In the genomic region with DNA sequence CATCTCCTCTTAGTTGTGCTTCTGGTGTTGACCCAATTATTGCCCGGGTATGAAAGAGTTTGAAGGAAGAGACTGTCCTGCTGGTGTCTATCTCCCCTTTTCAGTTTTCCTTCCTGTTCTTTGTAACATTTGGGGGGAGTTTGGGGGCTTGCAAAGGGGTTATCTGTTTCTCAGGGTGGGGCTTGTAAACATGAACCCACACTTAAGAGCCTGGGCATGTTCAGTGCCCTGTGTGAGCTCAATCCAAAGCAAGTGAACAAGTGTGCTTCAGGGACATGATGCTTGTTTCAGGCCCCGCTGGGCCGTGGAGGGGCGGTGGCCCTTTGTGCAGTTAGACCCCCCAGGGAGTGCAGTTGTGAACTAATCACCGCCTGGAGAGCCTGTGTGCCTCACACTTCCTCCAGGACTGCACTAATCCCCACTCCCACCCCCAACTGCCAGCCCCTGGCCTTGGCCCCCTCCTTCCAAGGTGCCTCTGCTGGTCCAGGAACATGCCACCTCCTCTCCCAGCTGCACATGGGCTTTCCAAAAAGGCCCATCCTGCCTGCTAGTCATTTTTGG, we compare ENCODE assay signal across 11 cellular contexts. TPM values are rescaled to one million over a fixed set of nuclear protein-coding genes. Genes with fewer than 3 reads are reported as not detected.
DNase-seq lines count a peak whose midpoint lies in the region; ATAC-seq and TF ChIP-seq lines count a peak whose summit lies in the region.
"Had no signal": no experiment of that assay in that cellular context is flagged by ENCODE, and none has a peak within 500 bp of the region (broad histone marks: within the 10 kb centered on the region; RNA-seq: fewer than 3 reads in every experiment).

No MANE protein-coding gene starts in this region.

- H3K36me3 ChIP-seq in liver (ENCODE audit: control insufficient read depth in 4 of 4, insufficient read depth in 3 of 4, low read depth in 1 of 4, low read length in 3 of 4) (no peaks in the 10 kb centered on the region), suprapubic skin (no peaks in the 10 kb centered on the region)

- H3K27me3 ChIP-seq in liver (ENCODE audit: control insufficient read depth in 4 of 4, insufficient read depth in 4 of 4, low read length in 3 of 4) (no peaks in the 10 kb centered on the region), suprapubic skin (no peaks in the 10 kb centered on the region)

- H3K9ac ChIP-seq in liver (ENCODE audit: low read depth in 1 of 2, low read length in 2 of 2) = no peak overlapping the region

- WGBS in liver = 75% methylated on average over 5 of the region's 5 CpGs
- 71% methylated on average over 5 of the region's 5 CpGs for WGBS in suprapubic skin

- no peak for ATAC-seq in GM18505 (IDR thresholded peaks at IDR 0.05; ENCODE audit: unreplicated experiment)
- ATAC-seq in HG02870 (IDR thresholded peaks at IDR 0.05; ENCODE audit: unreplicated experiment) = no peak
- ATAC-seq in HG03039 (IDR thresholded peaks at IDR 0.05; ENCODE audit: unreplicated experiment) = no peak
- ATAC-seq: activated T-cell treated with anti-CD3 and anti-CD28 coated beads, Interleukin-2, amount 50 U/mL, for 72 hours; natural killer cell had no signal

- H3K4me3 ChIP-seq in liver (ENCODE audit: low read depth in 1 of 3, low read length in 3 of 3) (no peak overlapping the region), suprapubic skin (no peak overlapping the region)

- no peak for TF ChIP-seq RAD21 in liver (IDR thresholded peaks at IDR 0.05)

- TF ChIP-seq EP300 in suprapubic skin (IDR thresholded peaks at IDR 0.05) = no peak

- H3K9me3 ChIP-seq in liver (ENCODE audit: control insufficient read depth in 4 of 4, low read length in 3 of 4) = no peaks in the 10 kb centered on the region
- H3K9me3 ChIP-seq in suprapubic skin = no peaks in the 10 kb centered on the region

- H3K4me1 ChIP-seq in liver (ENCODE audit: control insufficient read depth in 4 of 4, insufficient read depth in 4 of 4, low read length in 3 of 4) (peaks cover 41 to 82% (median 79%) of the 10 kb centered on the region in 4 donors), suprapubic skin (peaks cover 81% of the 10 kb centered on the region)

- TF ChIP-seq CTCF in liver (IDR thresholded peaks at IDR 0.05; ENCODE audit: low read depth, low read length, missing input control) = no peak
- TF ChIP-seq CTCF in suprapubic skin (IDR thresholded peaks at IDR 0.05) = no peak

- H3K27ac ChIP-seq in liver (ENCODE audit: low read depth in 1 of 2, low read length in 2 of 2) = peak overlapping the region; percentile 76 to 84
- H3K27ac ChIP-seq in suprapubic skin = peak overlapping the region; percentile 2

- TF ChIP-seq POLR2A in suprapubic skin (IDR thresholded peaks at IDR 0.05) (no peak), GM18505 (IDR thresholded peaks at IDR 0.05; ENCODE audit: borderline replicate concordance, extremely low read depth, insufficient read depth, insufficient read length) (no peak)

- DNase-seq in NCI-H82 (lab: John Stamatoyannopoulos, UW) (peak; percentile 15), NCI-H82 treated with DMSO at 0.1 percent for 48 hours (lab: John Stamatoyannopoulos, UW; ENCODE audit: unreplicated experiment) (no peak), suprapubic skin (ENCODE audit: low spot score in 2 of 2) (no peak)
- peak; percentile 43 for DNase-seq in activated CD8-positive, alpha-beta memory T cell treated with anti-CD3 and anti-CD28 coated beads, Interleukin-2, amount 50 U/mL, for 48 hours
- DNase-seq: activated T-cell treated with anti-CD3 and anti-CD28 coated beads, Interleukin-2, amount 50 U/mL, for 72 hours; natural killer cell; NCI-H524 had no signal

TF ChIP-seq in liver, 16 proteins besides CTCF, POLR2A, EP300 and RAD21:
- TF ChIP-seq, protein P1, sequence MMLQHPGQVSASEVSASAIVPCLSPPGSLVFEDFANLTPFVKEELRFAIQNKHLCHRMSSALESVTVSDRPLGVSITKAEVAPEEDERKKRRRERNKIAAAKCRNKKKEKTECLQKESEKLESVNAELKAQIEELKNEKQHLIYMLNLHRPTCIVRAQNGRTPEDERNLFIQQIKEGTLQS (IDR thresholded peaks at IDR 0.05) = no peak
- no peak for TF ChIP-seq FOXA1 (IDR thresholded peaks at IDR 0.05)
- TF ChIP-seq GABPA (IDR thresholded peaks at IDR 0.05 in 1 of 2, conservative IDR thresholded peaks at IDR 0.05 in 1 of 2) = no peak
- TF ChIP-seq JUND (IDR thresholded peaks at IDR 0.05) = no peak
- TF ChIP-seq FOXA2 (IDR thresholded peaks at IDR 0.05) = no peak
- TF ChIP-seq RXRA (IDR thresholded peaks at IDR 0.05) = no peak
- TF ChIP-seq HNF4A (conservative IDR thresholded peaks at IDR 0.05) = no peak
- no peak for TF ChIP-seq EGR1 (IDR thresholded peaks at IDR 0.05; ENCODE audit: low read depth in 2 of 2)
- TF ChIP-seq, protein P2, sequence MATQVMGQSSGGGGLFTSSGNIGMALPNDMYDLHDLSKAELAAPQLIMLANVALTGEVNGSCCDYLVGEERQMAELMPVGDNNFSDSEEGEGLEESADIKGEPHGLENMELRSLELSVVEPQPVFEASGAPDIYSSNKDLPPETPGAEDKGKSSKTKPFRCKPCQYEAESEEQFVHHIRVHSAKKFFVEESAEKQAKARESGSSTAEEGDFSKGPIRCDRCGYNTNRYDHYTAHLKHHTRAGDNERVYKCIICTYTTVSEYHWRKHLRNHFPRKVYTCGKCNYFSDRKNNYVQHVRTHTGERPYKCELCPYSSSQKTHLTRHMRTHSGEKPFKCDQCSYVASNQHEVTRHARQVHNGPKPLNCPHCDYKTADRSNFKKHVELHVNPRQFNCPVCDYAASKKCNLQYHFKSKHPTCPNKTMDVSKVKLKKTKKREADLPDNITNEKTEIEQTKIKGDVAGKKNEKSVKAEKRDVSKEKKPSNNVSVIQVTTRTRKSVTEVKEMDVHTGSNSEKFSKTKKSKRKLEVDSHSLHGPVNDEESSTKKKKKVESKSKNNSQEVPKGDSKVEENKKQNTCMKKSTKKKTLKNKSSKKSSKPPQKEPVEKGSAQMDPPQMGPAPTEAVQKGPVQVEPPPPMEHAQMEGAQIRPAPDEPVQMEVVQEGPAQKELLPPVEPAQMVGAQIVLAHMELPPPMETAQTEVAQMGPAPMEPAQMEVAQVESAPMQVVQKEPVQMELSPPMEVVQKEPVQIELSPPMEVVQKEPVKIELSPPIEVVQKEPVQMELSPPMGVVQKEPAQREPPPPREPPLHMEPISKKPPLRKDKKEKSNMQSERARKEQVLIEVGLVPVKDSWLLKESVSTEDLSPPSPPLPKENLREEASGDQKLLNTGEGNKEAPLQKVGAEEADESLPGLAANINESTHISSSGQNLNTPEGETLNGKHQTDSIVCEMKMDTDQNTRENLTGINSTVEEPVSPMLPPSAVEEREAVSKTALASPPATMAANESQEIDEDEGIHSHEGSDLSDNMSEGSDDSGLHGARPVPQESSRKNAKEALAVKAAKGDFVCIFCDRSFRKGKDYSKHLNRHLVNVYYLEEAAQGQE (IDR thresholded peaks at IDR 0.05) = no peak
- TF ChIP-seq, protein P3, sequence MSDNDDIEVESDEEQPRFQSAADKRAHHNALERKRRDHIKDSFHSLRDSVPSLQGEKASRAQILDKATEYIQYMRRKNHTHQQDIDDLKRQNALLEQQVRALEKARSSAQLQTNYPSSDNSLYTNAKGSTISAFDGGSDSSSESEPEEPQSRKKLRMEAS (IDR thresholded peaks at IDR 0.05) = no peak
- TF ChIP-seq, protein P4, sequence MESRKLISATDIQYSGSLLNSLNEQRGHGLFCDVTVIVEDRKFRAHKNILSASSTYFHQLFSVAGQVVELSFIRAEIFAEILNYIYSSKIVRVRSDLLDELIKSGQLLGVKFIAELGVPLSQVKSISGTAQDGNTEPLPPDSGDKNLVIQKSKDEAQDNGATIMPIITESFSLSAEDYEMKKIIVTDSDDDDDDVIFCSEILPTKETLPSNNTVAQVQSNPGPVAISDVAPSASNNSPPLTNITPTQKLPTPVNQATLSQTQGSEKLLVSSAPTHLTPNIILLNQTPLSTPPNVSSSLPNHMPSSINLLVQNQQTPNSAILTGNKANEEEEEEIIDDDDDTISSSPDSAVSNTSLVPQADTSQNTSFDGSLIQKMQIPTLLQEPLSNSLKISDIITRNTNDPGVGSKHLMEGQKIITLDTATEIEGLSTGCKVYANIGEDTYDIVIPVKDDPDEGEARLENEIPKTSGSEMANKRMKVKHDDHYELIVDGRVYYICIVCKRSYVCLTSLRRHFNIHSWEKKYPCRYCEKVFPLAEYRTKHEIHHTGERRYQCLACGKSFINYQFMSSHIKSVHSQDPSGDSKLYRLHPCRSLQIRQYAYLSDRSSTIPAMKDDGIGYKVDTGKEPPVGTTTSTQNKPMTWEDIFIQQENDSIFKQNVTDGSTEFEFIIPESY (IDR thresholded peaks at IDR 0.05) = no peak
- TF ChIP-seq TAF1 (conservative IDR thresholded peaks at IDR 0.05) = no peak
- TF ChIP-seq SP1 (IDR thresholded peaks at IDR 0.05) = no peak
- TF ChIP-seq HNF4G (IDR thresholded peaks at IDR 0.05) = no peak
- no peak for TF ChIP-seq NR2F2 (IDR thresholded peaks at IDR 0.05)
- no peak for TF ChIP-seq YY1 (IDR thresholded peaks at IDR 0.05)

RNA-seq across cellular contexts. Expression of a gene that starts 58.1 kb away (rescaled TPM):
- 10 to 100 TPM; 22.8 to 28.9 TPM for total RNA-seq in liver
- 10 to 100 TPM; 10.1 to 11.8 TPM for polyA plus RNA-seq in liver
- 100 to 1,000 TPM in 1 of 4 donors, 10 to 100 TPM in 3; 56.2 to 102 (median 62.6) TPM for total RNA-seq in suprapubic skin

Comparison
In these comparisons a context has a peak if more than half of its experiments do, and no peak if none do; other contexts are left out.
1. DNase-seq: peak in NCI-H82 (single experiment) and activated CD8-positive, alpha-beta memory T cell treated with anti-CD3 and anti-CD28 coated beads, Interleukin-2, amount 50 U/mL, for 48 hours (single experiment); none in NCI-H82 treated with DMSO at 0.1 percent for 48 hours (single experiment) and suprapubic skin (0 of 2).